Comparison of ENCODE assay signal across 8 cellular contexts in genomic region chr3:46926871-46927717, GRCh38. TPM values are rescaled to one million over a fixed set of nuclear protein-coding genes. Genes with fewer than 3 reads are reported as not detected.
A peak's percentile ranks its signal among the peaks of the same experiment; 100 is the strongest.
DNase-seq lines count a peak whose midpoint lies in the region; ATAC-seq lines count a peak whose summit lies in the region.

No MANE protein-coding gene starts in this region.

- peaks cover 59% of the 10 kb centered on the region for H3K36me3 Mint-ChIP-seq in activated CD8-positive, alpha-beta memory T cell treated with anti-CD3 and anti-CD28 coated beads, Interleukin-2, amount 10 ng/mL, durations not matched to agents 7 days and 5 days

- no peaks in the 10 kb centered on the region for H3K27me3 Mint-ChIP-seq in activated CD8-positive, alpha-beta memory T cell treated with anti-CD3 and anti-CD28 coated beads, Interleukin-2, amount 10 ng/mL, durations not matched to agents 7 days and 5 days

- 74% methylated on average over 15 of the region's 15 CpGs for WGBS in right cardiac atrium

- peaks cover 3% of the 10 kb centered on the region for H3K9me3 Mint-ChIP-seq in activated CD8-positive, alpha-beta memory T cell treated with anti-CD3 and anti-CD28 coated beads, Interleukin-2, amount 10 ng/mL, durations not matched to agents 7 days and 5 days (ENCODE audit: low read depth)

- H3K27ac Mint-ChIP-seq in activated CD8-positive, alpha-beta memory T cell treated with anti-CD3 and anti-CD28 coated beads, Interleukin-2, amount 10 ng/mL, durations not matched to agents 7 days and 5 days, result peak overlapping the region; percentile 83

- H3K27me3 ChIP-seq in right cardiac atrium (ENCODE audit: control insufficient read depth, insufficient read depth), result no peaks in the 10 kb centered on the region

- H3K9me3 ChIP-seq in right cardiac atrium (ENCODE audit: control insufficient read depth, low read length), result no peaks in the 10 kb centered on the region

- peak; percentile 70 for ATAC-seq in activated CD8-positive, alpha-beta memory T cell treated with anti-CD3 and anti-CD28 coated beads, Interleukin-2, amount 10 ng/mL, durations not matched to agents 7 days and 5 days
- peak; percentile 64 for ATAC-seq in HG02884 (IDR thresholded peaks at IDR 0.05; ENCODE audit: unreplicated experiment)
- ATAC-seq in right cardiac atrium, result no peak

- H3K4me3 ChIP-seq in right cardiac atrium (ENCODE audit: low read length), result no peak overlapping the region

- CTCF ChIA-PET in activated CD8-positive, alpha-beta memory T cell treated with anti-CD3 and anti-CD28 coated beads, Interleukin-2, amount 10 ng/mL, durations not matched to agents 7 days and 5 days (lab: Charles Lee), result interaction anchor here (1.1 to 4.6 kb wide), 4 partner anchors 18 to 71 kb away, joined by 3 to 23 read pairs (median 4); partner anchors contain the start of gene CCDC12

- peak overlapping the region; percentile 1 for H3K27ac ChIP-seq in right cardiac atrium (ENCODE audit: low read length)

- peaks cover 29% of the 10 kb centered on the region for H3K4me1 ChIP-seq in right cardiac atrium (ENCODE audit: control insufficient read depth, insufficient read depth, low read length)

- peak; percentile 57 for DNase-seq in activated CD8-positive, alpha-beta memory T cell treated with anti-CD3 and anti-CD28 coated beads, Interleukin-2, amount 10 ng/mL, durations not matched to agents 7 days and 5 days
- no peak for DNase-seq in activated CD8-positive, alpha-beta memory T cell treated with anti-CD3 and anti-CD28 coated beads, Interleukin-2, amount 50 U/mL, for 48 hours
- DNase-seq in SIG-M5 treated with dmso at 0.1 percent for 504 hours (lab: John Stamatoyannopoulos, UW; ENCODE audit: unreplicated experiment) (peak; percentile 99), right cardiac atrium (peak in 1 of 3 donors; percentile 71), NCI-H510A treated with DMSO at 0.1 percent for 48 hours (lab: John Stamatoyannopoulos, UW) (no peak), AG20443 (ENCODE audit: low spot score) (no peak), NCI-H1694 (lab: John Stamatoyannopoulos, UW) (no peak)

- H3K4me1 Mint-ChIP-seq in activated CD8-positive, alpha-beta memory T cell treated with anti-CD3 and anti-CD28 coated beads, Interleukin-2, amount 10 ng/mL, durations not matched to agents 7 days and 5 days, result peaks cover 70% of the 10 kb centered on the region

- intact Hi-C loops in right cardiac atrium (cut with DNase I), result loop anchor here in 1 of 4 donors (5.0 kb wide), 1 partner anchor 50 kb away; the partner anchor contains the start of genes CCDC12 and NBEAL2

- peak overlapping the region; percentile 16 for H3K4me3 Mint-ChIP-seq in activated CD8-positive, alpha-beta memory T cell treated with anti-CD3 and anti-CD28 coated beads, Interleukin-2, amount 10 ng/mL, durations not matched to agents 7 days and 5 days

RNA-seq across cellular contexts. Expression of gene CCDC12, which starts 49.5 kb away (rescaled TPM):
- total RNA-seq in activated CD8-positive, alpha-beta memory T cell treated with anti-CD3 and anti-CD28 coated beads, Interleukin-2, amount 10 ng/mL, durations not matched to agents 7 days and 5 days, result 10 to 100 TPM; 65.9 to 72.7 TPM
- total RNA-seq in right cardiac atrium, result 10 to 100 TPM; 31.2 to 37.7 (median 34.2) TPM
- 58.0 TPM for polyA plus RNA-seq in right cardiac atrium

RNA-seq across cellular contexts. Expression of gene PTH1R, which starts 49.6 kb away (rescaled TPM):
- not detected for total RNA-seq in activated CD8-positive, alpha-beta memory T cell treated with anti-CD3 and anti-CD28 coated beads, Interleukin-2, amount 10 ng/mL, durations not matched to agents 7 days and 5 days
- total RNA-seq in right cardiac atrium, result 10 to 100 TPM in 3 of 4 donors, 1 to 10 TPM in 1; 9.3 to 15.6 (median 12.6) TPM
- polyA plus RNA-seq in right cardiac atrium, result 18.5 TPM

RNA-seq across cellular contexts. Expression of gene NBEAL2, which starts 52.4 kb away (rescaled TPM):
- total RNA-seq in activated CD8-positive, alpha-beta memory T cell treated with anti-CD3 and anti-CD28 coated beads, Interleukin-2, amount 10 ng/mL, durations not matched to agents 7 days and 5 days, result 100 to 1,000 TPM; 164 to 262 TPM
- total RNA-seq in right cardiac atrium, result 10 to 100 TPM; 15.9 to 20.1 (median 17.3) TPM
- polyA plus RNA-seq in right cardiac atrium, result 13.7 TPM

Comparison
In these comparisons a context has a peak if more than half of its experiments do, and no peak if none do; other contexts are left out.
1. DNase-seq: peak in activated CD8-positive, alpha-beta memory T cell treated with anti-CD3 and anti-CD28 coated beads, Interleukin-2, amount 10 ng/mL, durations not matched to agents 7 days and 5 days (single experiment) and SIG-M5 treated with dmso at 0.1 percent for 504 hours (single experiment); none in activated CD8-positive, alpha-beta memory T cell treated with anti-CD3 and anti-CD28 coated beads, Interleukin-2, amount 50 U/mL, for 48 hours (single experiment), NCI-H510A treated with DMSO at 0.1 percent for 48 hours (single experiment), AG20443 (single experiment) and NCI-H1694 (single experiment).
2. ATAC-seq: peak in activated CD8-positive, alpha-beta memory T cell treated with anti-CD3 and anti-CD28 coated beads, Interleukin-2, amount 10 ng/mL, durations not matched to agents 7 days and 5 days (single experiment) and HG02884 (single experiment); none in right cardiac atrium (0 of 2).
3. RNA of gene PTH1R, which starts 49.6 kb away (total RNA-seq): 9.3 to 15.6 TPM in right cardiac atrium; not detected in activated CD8-positive, alpha-beta memory T cell treated with anti-CD3 and anti-CD28 coated beads, Interleukin-2, amount 10 ng/mL, durations not matched to agents 7 days and 5 days; every median in the first group is over 10 times any median in the second.
4. RNA of gene NBEAL2, which starts 52.4 kb away (total RNA-seq): 164 to 262 TPM in activated CD8-positive, alpha-beta memory T cell treated with anti-CD3 and anti-CD28 coated beads, Interleukin-2, amount 10 ng/mL, durations not matched to agents 7 days and 5 days; 15.9 to 20.1 TPM in right cardiac atrium; every median in the first group is over 4 times any median in the second.